In the genomic region with DNA sequence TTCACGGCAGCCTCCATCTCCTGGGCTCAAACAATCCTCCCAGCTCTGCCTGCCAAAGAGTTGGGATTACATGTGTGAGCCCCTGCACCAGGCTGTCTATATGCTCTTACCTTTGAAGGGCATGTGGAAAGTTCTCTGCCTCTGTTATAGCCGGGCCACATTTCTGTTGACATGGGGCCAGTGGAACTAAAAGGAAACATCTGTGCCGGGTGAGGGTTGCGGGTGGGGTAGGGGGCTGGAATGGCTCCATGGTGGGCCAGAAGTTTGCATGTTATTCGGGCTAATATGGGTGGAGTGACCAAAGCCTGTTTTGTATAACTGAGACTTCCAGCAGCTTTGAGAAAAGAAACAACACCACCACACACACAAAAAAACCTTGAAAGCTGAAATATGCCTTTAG, we compare ENCODE assay signal across 26 cellular contexts. TPM values are rescaled to one million over a fixed set of nuclear protein-coding genes. Genes with fewer than 3 reads are reported as not detected.
"Had no signal": no experiment of that assay in that cellular context is flagged by ENCODE, and none has a peak within 500 bp of the region (broad histone marks: within the 10 kb centered on the region; RNA-seq: fewer than 3 reads in every experiment).

No MANE protein-coding gene starts in this region.

- H3K36me3 ChIP-seq: right lobe of liver, transverse colon, uterus had no signal

- H3K4me3 ChIP-seq: gastroesophageal sphincter, right lobe of liver, skin epidermis, transverse colon, uterus had no signal

- ATAC-seq: esophagus mucosa; gastroesophageal sphincter; left colon; natural killer cell treated with Interleukin-12 subunit alpha and Interleukin-12 subunit beta and Interleukin-15 and Interleukin-18, amount 100 ng/mL, for 72 hours; right lobe of liver; stimulated activated effector memory CD8-positive, alpha-beta T cell treated with anti-CD3 and anti-CD28 coated beads, Interleukin-12 subunit alpha, Interleukin-12 subunit beta, amount 100 ng/mL, for 72 hours; stimulated activated naive CD8-positive, alpha-beta T cell treated with anti-CD3 and anti-CD28 coated beads, Interleukin-15, amount 100 ng/mL, for 72 hours had no signal

- H3K27me3 Mint-ChIP-seq: activated CD4-positive, alpha-beta memory T cell treated with anti-CD3 and anti-CD28 coated beads, Interleukin-2, amount 10 ng/mL, durations not matched to agents 7 days and 5 days; activated CD4-positive, alpha-beta T cell treated with anti-CD3 and anti-CD28 coated beads, Interleukin-2, amount 10 ng/mL, durations not matched to agents 24 days and 14 days; activated naive CD4-positive, alpha-beta T cell treated with anti-CD3 and anti-CD28 coated beads, Interleukin-2, amount 50 U/mL, for 24 hours; brain; dendritic cell treated with granulocyte-macrophage colony-stimulating factor and Interleukin-4, amounts not matched to agents 40 ng/mL and 50 ng/mL, for 4 days; natural killer cell treated with Interleukin-12 subunit alpha and Interleukin-12 subunit beta and Interleukin-15 and Interleukin-18, amount 100 ng/mL, for 72 hours; stimulated activated naive CD8-positive, alpha-beta T cell treated with anti-CD3 and anti-CD28 coated beads, Interleukin-15, amount 100 ng/mL, for 72 hours had no signal

- H3K27ac Mint-ChIP-seq: activated CD4-positive, alpha-beta memory T cell treated with anti-CD3 and anti-CD28 coated beads, Interleukin-2, amount 10 ng/mL, durations not matched to agents 7 days and 5 days; activated CD4-positive, alpha-beta T cell treated with anti-CD3 and anti-CD28 coated beads, Interleukin-2, amount 10 ng/mL, durations not matched to agents 24 days and 14 days; dendritic cell treated with granulocyte-macrophage colony-stimulating factor and Interleukin-4, amounts not matched to agents 40 ng/mL and 50 ng/mL, for 4 days; mesothelial cell of epicardium; natural killer cell treated with Interleukin-12 subunit alpha and Interleukin-12 subunit beta and Interleukin-15 and Interleukin-18, amount 100 ng/mL, for 72 hours; stimulated activated effector memory CD8-positive, alpha-beta T cell treated with anti-CD3 and anti-CD28 coated beads, Interleukin-12 subunit alpha, Interleukin-12 subunit beta, amount 100 ng/mL, for 72 hours; stimulated activated naive CD8-positive, alpha-beta T cell treated with anti-CD3 and anti-CD28 coated beads, Interleukin-15, amount 100 ng/mL, for 72 hours had no signal

- H3K27ac ChIP-seq: right lobe of liver, transverse colon had no signal

- H3K9me3 Mint-ChIP-seq: activated CD4-positive, alpha-beta memory T cell treated with anti-CD3 and anti-CD28 coated beads, Interleukin-2, amount 10 ng/mL, durations not matched to agents 7 days and 5 days; activated CD4-positive, alpha-beta T cell treated with anti-CD3 and anti-CD28 coated beads, Interleukin-2, amount 10 ng/mL, durations not matched to agents 24 days and 14 days; activated naive CD4-positive, alpha-beta T cell treated with anti-CD3 and anti-CD28 coated beads, Interleukin-2, amount 50 U/mL, for 24 hours; brain; dendritic cell treated with granulocyte-macrophage colony-stimulating factor and Interleukin-4, amounts not matched to agents 40 ng/mL and 50 ng/mL, for 4 days; mesothelial cell of epicardium; natural killer cell treated with Interleukin-12 subunit alpha and Interleukin-12 subunit beta and Interleukin-15 and Interleukin-18, amount 100 ng/mL, for 72 hours; stimulated activated effector memory CD8-positive, alpha-beta T cell treated with anti-CD3 and anti-CD28 coated beads, Interleukin-12 subunit alpha, Interleukin-12 subunit beta, amount 100 ng/mL, for 72 hours; stimulated activated naive CD8-positive, alpha-beta T cell treated with anti-CD3 and anti-CD28 coated beads, Interleukin-15, amount 100 ng/mL, for 72 hours had no signal

- DNase-seq: activated CD4-positive, alpha-beta memory T cell treated with anti-CD3 and anti-CD28 coated beads, Interleukin-2, amount 10 ng/mL, durations not matched to agents 7 days and 5 days; activated CD4-positive, alpha-beta T cell treated with anti-CD3 and anti-CD28 coated beads, Interleukin-2, amount 10 ng/mL, durations not matched to agents 24 days and 14 days; activated gamma-delta T cell treated with Interleukin-2 at 50 U/mL for 16 hours; activated T-cell treated with anti-CD3 and anti-CD28 coated beads for 4 hours; aorta; effector CD8-positive, alpha-beta T cell; head of caudate nucleus; left colon; mammary epithelial cell; nucleus accumbens; posterior cingulate gyrus; right lobe of liver; stimulated activated CD4-positive, alpha-beta T cell treated with anti-CD3 and anti-CD28 coated beads, Interleukin-2, amount 100 ng/mL, for 24 hours; stimulated activated naive CD8-positive, alpha-beta T cell treated with anti-CD3 and anti-CD28 coated beads, Interleukin-15, amount 100 ng/mL, for 72 hours; transverse colon; uterus had no signal

- H3K4me1 ChIP-seq: right lobe of liver had no signal

- H3K9me3 ChIP-seq: gastroesophageal sphincter, right lobe of liver, transverse colon, uterus had no signal

- H3K4me3 Mint-ChIP-seq: activated CD4-positive, alpha-beta memory T cell treated with anti-CD3 and anti-CD28 coated beads, Interleukin-2, amount 10 ng/mL, durations not matched to agents 7 days and 5 days; activated CD4-positive, alpha-beta T cell treated with anti-CD3 and anti-CD28 coated beads, Interleukin-2, amount 10 ng/mL, durations not matched to agents 24 days and 14 days; brain; dendritic cell treated with granulocyte-macrophage colony-stimulating factor and Interleukin-4, amounts not matched to agents 40 ng/mL and 50 ng/mL, for 4 days; mesothelial cell of epicardium; natural killer cell treated with Interleukin-12 subunit alpha and Interleukin-12 subunit beta and Interleukin-15 and Interleukin-18, amount 100 ng/mL, for 72 hours; stimulated activated effector memory CD8-positive, alpha-beta T cell treated with anti-CD3 and anti-CD28 coated beads, Interleukin-12 subunit alpha, Interleukin-12 subunit beta, amount 100 ng/mL, for 72 hours; stimulated activated naive CD8-positive, alpha-beta T cell treated with anti-CD3 and anti-CD28 coated beads, Interleukin-15, amount 100 ng/mL, for 72 hours had no signal

- H3K27me3 ChIP-seq: gastroesophageal sphincter, right lobe of liver, transverse colon, uterus had no signal

RNA-seq across cellular contexts. Expression of a gene that starts 8.3 kb away (rescaled TPM):
- total RNA-seq: activated CD4-positive, alpha-beta memory T cell treated with anti-CD3 and anti-CD28 coated beads, Interleukin-2, amount 10 ng/mL, durations not matched to agents 7 days and 5 days; activated CD4-positive, alpha-beta T cell treated with anti-CD3 and anti-CD28 coated beads, Interleukin-2, amount 10 ng/mL, durations not matched to agents 24 days and 14 days; natural killer cell treated with Interleukin-12 subunit alpha and Interleukin-12 subunit beta and Interleukin-15 and Interleukin-18, amount 100 ng/mL, for 72 hours had no signal
- polyA plus RNA-seq: keratinocyte had no signal
